In the genomic region with DNA sequence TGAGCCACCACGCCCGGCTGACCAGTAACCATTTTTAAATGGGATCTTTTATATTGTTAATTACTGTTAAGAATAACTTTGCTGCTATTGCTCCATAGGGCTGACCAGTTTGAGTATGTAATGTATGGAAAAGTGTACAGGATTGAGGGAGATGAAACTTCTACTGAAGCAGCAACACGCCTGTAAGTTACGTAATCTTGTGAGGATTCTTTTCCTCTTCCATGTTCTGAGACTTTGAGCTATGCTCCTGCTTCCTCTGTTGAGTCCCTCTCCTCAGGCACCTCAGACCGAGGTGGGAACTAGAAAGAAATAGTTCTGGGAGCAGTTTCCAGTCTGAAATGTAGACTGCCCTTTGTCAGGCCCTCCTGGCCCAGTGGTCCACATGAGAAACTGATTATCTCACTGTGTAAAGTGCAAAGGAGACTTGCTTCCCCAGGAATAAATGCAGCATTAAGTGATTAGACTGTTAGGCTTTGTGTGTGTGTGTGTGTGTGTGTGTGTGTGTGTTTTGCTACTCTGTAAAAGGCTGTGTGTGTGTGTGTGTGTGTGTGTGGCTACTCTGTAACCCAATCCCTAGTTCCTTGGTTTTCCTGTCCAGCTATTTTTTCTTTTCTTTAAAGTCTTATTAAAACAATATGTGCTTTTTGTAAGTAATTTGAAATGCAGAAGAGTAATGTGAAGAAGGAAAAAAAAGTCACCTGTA, we compare ENCODE assay signal across 18 cellular contexts. TPM values are rescaled to one million over a fixed set of nuclear protein-coding genes. Genes with fewer than 3 reads are reported as not detected.
A peak's percentile ranks its signal among the peaks of the same experiment; 100 is the strongest.
DNase-seq lines count a peak whose midpoint lies in the region; ATAC-seq and TF ChIP-seq lines count a peak whose summit lies in the region.
"Had no signal": no experiment of that assay in that cellular context is flagged by ENCODE, and none has a peak within 500 bp of the region (broad histone marks: within the 10 kb centered on the region; RNA-seq: fewer than 3 reads in every experiment).

No MANE protein-coding gene starts in this region.

- H2AFZ ChIP-seq in IMR-90 (replicated peaks; ENCODE audit: low read length, poor library complexity): peak overlapping the region; percentile 8

- no peak for TF ChIP-seq POLR2A in IMR-90 (IDR thresholded peaks at IDR 0.05; ENCODE audit: low read depth, low read length)
- no peak for TF ChIP-seq POLR2A in gastrocnemius medialis (IDR thresholded peaks at IDR 0.05)

- no peak overlapping the region for H2BK120ac ChIP-seq in IMR-90 (ENCODE audit: low read depth, low read length)

- no peaks in the 10 kb centered on the region for H3K27me3 ChIP-seq in CD4-positive, CD25-positive, alpha-beta regulatory T cell (ENCODE audit: control insufficient read depth, insufficient read depth, low read length)
- H3K27me3 ChIP-seq in IMR-90 (ENCODE audit: control insufficient read depth, insufficient read depth, low read length) (no peaks in the 10 kb centered on the region), gastrocnemius medialis (no peaks in the 10 kb centered on the region)

- CTCF ChIA-PET in IMR-90 (lab: Yijun Ruan, JAX): no interaction called here

- intact Hi-C loops in IMR-90 (cut with micrococcal nuclease) (no loop called here), gastrocnemius medialis (cut with DNase I; ENCODE audit: low total_unique reads) (loop anchor here (10.0 kb wide), 1 partner anchor 408 kb away; no protein-coding TSS in a partner anchor), natural killer cell (cut with micrococcal nuclease) (no loop called here)

- H3K9me1 ChIP-seq in IMR-90 (ENCODE audit: insufficient read depth, low read length): no peaks in the 10 kb centered on the region

- H3K9me3 Mint-ChIP-seq in CD4-positive, CD25-positive, alpha-beta regulatory T cell: no peaks in the 10 kb centered on the region
- H3K9me3 Mint-ChIP-seq in brain (peaks cover 0 to 9% (median 3%) of the 10 kb centered on the region in 5 experiments), natural killer cell (no peaks in the 10 kb centered on the region)
- H3K9me3 Mint-ChIP-seq: CD8-positive, alpha-beta T cell had no signal

- ATAC-seq in CD4-positive, CD25-positive, alpha-beta regulatory T cell (ENCODE audit: low read depth in 2 of 2): no peak
- ATAC-seq in IMR-90 (ENCODE audit: low read depth): no peak
- ATAC-seq in gastrocnemius medialis: no peak
- no peak for ATAC-seq in natural killer cell
- ATAC-seq: CD8-positive, alpha-beta T cell; left lobe of liver had no signal

- H3K27me3 Mint-ChIP-seq in CD4-positive, CD25-positive, alpha-beta regulatory T cell: peaks cover 6% of the 10 kb centered on the region
- peaks cover 4% of the 10 kb centered on the region for H3K27me3 Mint-ChIP-seq in brain
- H3K27me3 Mint-ChIP-seq in natural killer cell (ENCODE audit: low read depth in 2 of 2): no peaks in the 10 kb centered on the region

- H4K8ac ChIP-seq in IMR-90 (ENCODE audit: low read depth in 2 of 2, low read length in 2 of 2): no peak overlapping the region

- H3K36me3 ChIP-seq in CD4-positive, CD25-positive, alpha-beta regulatory T cell (ENCODE audit: control insufficient read depth, insufficient read depth, low read length): peaks cover 22% of the 10 kb centered on the region
- H3K36me3 ChIP-seq in IMR-90 (ENCODE audit: control insufficient read depth, insufficient read depth, low read length): peaks cover 17% of the 10 kb centered on the region
- peaks cover 0 to 35% of the 10 kb centered on the region in 2 donors for H3K36me3 ChIP-seq in gastrocnemius medialis

- no peak overlapping the region for H4K5ac ChIP-seq in IMR-90 (ENCODE audit: low read depth, low read length)

- H3K27ac ChIP-seq in CD4-positive, CD25-positive, alpha-beta regulatory T cell (ENCODE audit: insufficient read depth, low read length, poor library complexity, severe bottlenecking): no peak overlapping the region
- H3K27ac ChIP-seq in IMR-90 (ENCODE audit: insufficient read depth, low read length) (no peak overlapping the region), gastrocnemius medialis (no peak overlapping the region)

- H3K4me1 ChIP-seq in CD4-positive, CD25-positive, alpha-beta regulatory T cell (ENCODE audit: control insufficient read depth, insufficient read depth, low read length, poor library complexity, severe bottlenecking): peaks cover 22% of the 10 kb centered on the region
- H3K4me1 ChIP-seq in IMR-90 (ENCODE audit: control insufficient read depth, insufficient read depth, low read length) (peaks cover 6% of the 10 kb centered on the region; the same call in 1 of the 2 replicates), gastrocnemius medialis (peaks cover 19 to 23% of the 10 kb centered on the region in 2 donors)

- dilution Hi-C loops in IMR-90 (cut with HindIII; ENCODE audit: low sequenced_read_pairs, unreplicated experiment): loop anchor here (25.0 kb wide), 1 partner anchor 171 kb away; no protein-coding TSS in a partner anchor

- H2BK20ac ChIP-seq in IMR-90 (ENCODE audit: low read depth, low read length): no peak overlapping the region

- H3K18ac ChIP-seq in IMR-90 (ENCODE audit: low read depth, low read length): no peak overlapping the region

- peak overlapping the region in 2 of 4 donors; percentile 64 to 73 for H3K4me3 Mint-ChIP-seq in CD4-positive, CD25-positive, alpha-beta regulatory T cell
- H3K4me3 Mint-ChIP-seq in brain (peak overlapping the region in 4 of 5 experiments; percentile 15 to 78 (median 45)), natural killer cell (no peak overlapping the region)
- H3K4me3 Mint-ChIP-seq: CD8-positive, alpha-beta T cell had no signal

- H3K4ac ChIP-seq in IMR-90 (ENCODE audit: low read depth, low read length): no peak overlapping the region

- no peak overlapping the region for H2AK5ac ChIP-seq in IMR-90 (ENCODE audit: low read depth, low read length)

- WGBS in IMR-90 (ENCODE audit: extremely low coverage in 2 of 2, insufficient read length in 1 of 2), 2 experiments: no CpG with 5 or more reads among the region's 5 CpGs

- H2BK15ac ChIP-seq in IMR-90 (ENCODE audit: low read depth, low read length): no peak overlapping the region

- no peak overlapping the region for H2BK5ac ChIP-seq in IMR-90 (ENCODE audit: low read depth, low read length, poor library complexity, severe bottlenecking)

- peaks cover 16% of the 10 kb centered on the region; the same call in 1 of the 2 replicates for H4K20me1 ChIP-seq in IMR-90 (ENCODE audit: insufficient read depth, low read length)

- no peak overlapping the region for H3K9ac ChIP-seq in IMR-90 (ENCODE audit: low read depth, low read length)

- H3K9me3 ChIP-seq in CD4-positive, CD25-positive, alpha-beta regulatory T cell (ENCODE audit: control insufficient read depth in 2 of 2, low read length in 2 of 2): no peaks in the 10 kb centered on the region
- H3K9me3 ChIP-seq in IMR-90 (ENCODE audit: control insufficient read depth, insufficient read depth, low read length) (no peaks in the 10 kb centered on the region), gastrocnemius medialis (no peaks in the 10 kb centered on the region)

- no peak overlapping the region; the same call in 1 of the 2 replicates for H3K23ac ChIP-seq in IMR-90 (ENCODE audit: low read depth, low read length)

- no peak overlapping the region for H4K91ac ChIP-seq in IMR-90 (ENCODE audit: insufficient read depth, low read depth, low read length)

- TF ChIP-seq CTCF in IMR-90 (conservative IDR thresholded peaks at IDR 0.05; ENCODE audit: low read depth, low read length): no peak
- no peak for TF ChIP-seq CTCF in brain (conservative IDR thresholded peaks at IDR 0.05)
- TF ChIP-seq CTCF in gastrocnemius medialis (IDR thresholded peaks at IDR 0.05 in 4 of 5, conservative IDR thresholded peaks at IDR 0.05 in 1 of 5): no peak
- TF ChIP-seq CTCF in natural killer cell (IDR thresholded peaks at IDR 0.05): no peak

- H3K14ac ChIP-seq in IMR-90 (replicated peaks; ENCODE audit: low read depth, low read length): no peak overlapping the region

- peaks cover 2 to 37% of the 10 kb centered on the region in 2 experiments for H3K79me1 ChIP-seq in IMR-90 (ENCODE audit: low read depth in 1 of 2, low read length in 2 of 2)

- H3K4me1 Mint-ChIP-seq in CD4-positive, CD25-positive, alpha-beta regulatory T cell: peaks cover 8 to 40% (median 32%) of the 10 kb centered on the region in 4 donors
- peaks cover 51% of the 10 kb centered on the region for H3K4me1 Mint-ChIP-seq in brain
- H3K4me1 Mint-ChIP-seq in natural killer cell: peaks cover 19 to 33% of the 10 kb centered on the region in 2 donors

- no TSS peak for BruUV-seq in IMR-90 (replicated peaks; lab: Mats Ljungman, UMichigan)

- H3K27ac Mint-ChIP-seq in CD4-positive, CD25-positive, alpha-beta regulatory T cell: peak overlapping the region in 2 of 3 donors; percentile 4 to 62
- H3K27ac Mint-ChIP-seq in brain: peak overlapping the region in 4 of 5 experiments; percentile 76 to 93 (median 86)
- H3K27ac Mint-ChIP-seq in natural killer cell: no peak overlapping the region
- H3K27ac Mint-ChIP-seq: CD8-positive, alpha-beta T cell had no signal

- TF ChIP-seq RAD21 in IMR-90 (IDR thresholded peaks at IDR 0.05; ENCODE audit: low read length): no peak

- DNase-seq in CD4-positive, CD25-positive, alpha-beta regulatory T cell: no peak
- DNase-seq in IMR-90 (peak; percentile 71), myocyte (ENCODE audit: low read depth) (peak; percentile 45), iPS-NIHi11 (ENCODE audit: low spot score) (no peak), gastrocnemius medialis (no peak), NCI-H82 treated with DMSO at 0.1 percent for 48 hours (lab: John Stamatoyannopoulos, UW; ENCODE audit: unreplicated experiment) (no peak), natural killer cell (no peak)
- DNase-seq: activated naive CD4-positive, alpha-beta T cell treated with Interleukin-2 at 50 U/mL for 16 hours; CD8-positive, alpha-beta T cell; central memory CD4-positive, alpha-beta T cell; hypothalamus; NCI-H1048; NCI-H2227 treated with DMSO at 0.1 percent for 48 hours; retina; stimulated activated CD8-positive, alpha-beta memory T cell treated with anti-CD3 and anti-CD28 coated beads, Interleukin-4, amount 100 ng/mL, for 48 hours; trophoblast cell had no signal

- no peak overlapping the region for H3K4me3 ChIP-seq in CD4-positive, CD25-positive, alpha-beta regulatory T cell (ENCODE audit: low read depth, low read length)
- H3K4me3 ChIP-seq in IMR-90 (ENCODE audit: insufficient read depth, low read depth, low read length) (no peak overlapping the region), gastrocnemius medialis (no peak overlapping the region)

- H3K4me2 ChIP-seq in IMR-90 (ENCODE audit: low read depth, low read length): no peak overlapping the region

- no peak overlapping the region for H2AK9ac ChIP-seq in IMR-90 (replicated peaks; ENCODE audit: low read depth, low read length, poor library complexity)

- H3K56ac ChIP-seq in IMR-90 (ENCODE audit: extremely low read depth, insufficient read depth, low read length): no peak overlapping the region

- H3K36me3 Mint-ChIP-seq in CD4-positive, CD25-positive, alpha-beta regulatory T cell: peaks cover 29% of the 10 kb centered on the region
- H3K36me3 Mint-ChIP-seq in brain (peaks cover 49% of the 10 kb centered on the region), natural killer cell (no peaks in the 10 kb centered on the region)

- POLR2A ChIA-PET in IMR-90 (lab: Charles Lee; ENCODE audit: unreplicated experiment): no interaction called here

- in situ Hi-C loops in IMR-90 (cut with MboI; ENCODE audit: low sequenced_read_pairs): no loop called here
- in situ Hi-C loops in gastrocnemius medialis (cut with MboI; ENCODE audit: low sequenced_read_pairs in 4 of 4): loop anchor here in 3 of 4 donors (25.0 kb wide), 3 partner anchors 396 to 446 kb away; a partner anchor contains a TSS

RNA-seq across cellular contexts. Expression of a gene that starts 5.3 kb away (rescaled TPM):
- 39.4 TPM for total RNA-seq in CD4-positive, CD25-positive, alpha-beta regulatory T cell
- polyA plus RNA-seq in CD4-positive, CD25-positive, alpha-beta regulatory T cell: 10 to 100 TPM; 56.8 to 64.9 (median 60.3) TPM
- total RNA-seq in IMR-90 (2012; rRNA removed) (47.7 and 132 TPM in 2 replicates), myocyte (77.1 and 87.4 TPM in 2 replicates), gastrocnemius medialis (10 to 100 TPM; 45.5 to 87.7 (median 53.0) TPM), natural killer cell (10 to 100 TPM; 33.0 to 49.8 (median 41.1) TPM)
- polyA plus RNA-seq in IMR-90 (2012; rRNA removed) (103 and 130 TPM in 2 replicates), brain (ENCODE audit: insufficient read depth, low read depth, low replicate concordance) (90.7 TPM)
- polyA plus RNA-seq in IMR-90 (2012; cell fraction: cytosol; rRNA removed): 60.8 and 128 TPM in 2 replicates
- 131 and 372 TPM in 2 replicates for polyA plus RNA-seq in IMR-90 (2012; cell fraction: nucleus; rRNA removed; ENCODE audit: low replicate concordance)
- polyA plus RNA-seq in myocyte (2012): 74.5 TPM

RNA-seq across cellular contexts. Expression of a gene that starts 5.4 kb away (rescaled TPM):
- 4.7 TPM for total RNA-seq in CD4-positive, CD25-positive, alpha-beta regulatory T cell
- under 1 TPM in 3 of 4 donors, not detected in 1; 0.30 to 0.59 (median 0.54) TPM for polyA plus RNA-seq in CD4-positive, CD25-positive, alpha-beta regulatory T cell
- 1.9 and 2.9 TPM in 2 replicates for total RNA-seq in IMR-90 (2012; rRNA removed)
- polyA plus RNA-seq in IMR-90 (2012; rRNA removed): 5.7 and 5.8 TPM in 2 replicates
- polyA plus RNA-seq in IMR-90 (2012; cell fraction: cytosol; rRNA removed): 2.4 and 3.5 TPM in 2 replicates
- polyA plus RNA-seq in IMR-90 (2012; cell fraction: nucleus; rRNA removed; ENCODE audit: low replicate concordance): 20.0 and 46.7 TPM in 2 replicates
- 2.6 TPM for polyA plus RNA-seq in brain (ENCODE audit: insufficient read depth, low read depth, low replicate concordance)
- total RNA-seq in myocyte: 1.8 and 3.4 TPM in 2 replicates
- 2.9 TPM for polyA plus RNA-seq in myocyte (2012)
- 1 to 10 TPM in 2 of 4 donors, under 1 TPM in 2; 0.62 to 1.2 (median 0.92) TPM for total RNA-seq in gastrocnemius medialis
- 1 to 10 TPM; 7.8 to 8.2 (median 8.1) TPM for total RNA-seq in natural killer cell

RNA-seq across cellular contexts. Expression of a gene that starts 11.2 kb away (rescaled TPM):
- not detected for total RNA-seq in CD4-positive, CD25-positive, alpha-beta regulatory T cell
- not detected for polyA plus RNA-seq in CD4-positive, CD25-positive, alpha-beta regulatory T cell
- total RNA-seq in IMR-90 (2012; rRNA removed): not detected in 2 replicates
- not detected in 2 replicates for polyA plus RNA-seq in IMR-90 (2012; rRNA removed)
- not detected in 2 replicates for polyA plus RNA-seq in IMR-90 (2012; cell fraction: cytosol; rRNA removed)
- 0.08 TPM in 1 of 2 replicates, not detected in the other for polyA plus RNA-seq in IMR-90 (2012; cell fraction: nucleus; rRNA removed; ENCODE audit: low replicate concordance)
- 0.22 TPM for polyA plus RNA-seq in brain (ENCODE audit: insufficient read depth, low read depth, low replicate concordance)
- 0.16 TPM in 1 of 2 replicates, not detected in the other for total RNA-seq in myocyte
- polyA plus RNA-seq in myocyte (2012): 0.72 TPM
- total RNA-seq in gastrocnemius medialis: 1 to 10 TPM in 1 of 4 donors, under 1 TPM in 2, not detected in 1; 0.36 to 2.5 (median 0.69) TPM
- total RNA-seq in natural killer cell: not detected
- total RNA-seq: CD8-positive, alpha-beta T cell had no signal

RNA-seq across cellular contexts. Expression of a gene that starts 13.1 kb away (rescaled TPM):
- not detected for total RNA-seq in CD4-positive, CD25-positive, alpha-beta regulatory T cell
- not detected for polyA plus RNA-seq in CD4-positive, CD25-positive, alpha-beta regulatory T cell
- total RNA-seq in IMR-90 (2012; rRNA removed) (under 0.01 TPM in 1 of 2 replicates, not detected in the other), myocyte (8.4 and 18.8 TPM in 2 replicates), gastrocnemius medialis (1 to 10 TPM; 2.6 to 5.7 (median 3.4) TPM), natural killer cell (under 1 TPM in 1 of 3 donors, not detected in 2; 0.78 TPM)
- polyA plus RNA-seq in IMR-90 (2012; rRNA removed) (0.09 TPM in 2 replicates), brain (ENCODE audit: insufficient read depth, low read depth, low replicate concordance) (3.9 TPM)
- polyA plus RNA-seq in IMR-90 (2012; cell fraction: cytosol; rRNA removed): 0.03 and 0.10 TPM in 2 replicates
- 0.29 and 0.88 TPM in 2 replicates for polyA plus RNA-seq in IMR-90 (2012; cell fraction: nucleus; rRNA removed; ENCODE audit: low replicate concordance)
- polyA plus RNA-seq in myocyte (2012): 15.9 TPM
- total RNA-seq: CD8-positive, alpha-beta T cell had no signal

RNA-seq across cellular contexts. Expression of a gene that starts 29.4 kb away (rescaled TPM):
- 13.8 TPM for total RNA-seq in CD4-positive, CD25-positive, alpha-beta regulatory T cell
- polyA plus RNA-seq in CD4-positive, CD25-positive, alpha-beta regulatory T cell: 1 to 10 TPM; 2.0 to 4.3 (median 2.3) TPM
- total RNA-seq in IMR-90 (2012; rRNA removed): 9.7 and 10.8 TPM in 2 replicates
- 16.5 and 19.5 TPM in 2 replicates for polyA plus RNA-seq in IMR-90 (2012; rRNA removed)
- polyA plus RNA-seq in IMR-90 (2012; cell fraction: cytosol; rRNA removed): 28.8 and 38.6 TPM in 2 replicates
- polyA plus RNA-seq in IMR-90 (2012; cell fraction: nucleus; rRNA removed; ENCODE audit: low replicate concordance): 32.2 and 40.8 TPM in 2 replicates
- 71.5 TPM for polyA plus RNA-seq in brain (ENCODE audit: insufficient read depth, low read depth, low replicate concordance)
- total RNA-seq in myocyte: 14.2 and 15.5 TPM in 2 replicates
- 7.6 TPM for polyA plus RNA-seq in myocyte (2012)
- total RNA-seq in gastrocnemius medialis: 10 to 100 TPM; 14.7 to 27.1 (median 18.8) TPM
- total RNA-seq in natural killer cell: 1 to 10 TPM; 6.9 to 8.8 (median 8.5) TPM

Comparison
In these comparisons a context has a peak if more than half of its experiments do, and no peak if none do; other contexts are left out.
1. DNase-seq: peak in IMR-90 (single experiment) and myocyte (single experiment); none in CD4-positive, CD25-positive, alpha-beta regulatory T cell (0 of 3), iPS-NIHi11 (single experiment), gastrocnemius medialis (0 of 2), NCI-H82 treated with DMSO at 0.1 percent for 48 hours (single experiment) and natural killer cell (single experiment).
2. H3K27ac Mint-ChIP-seq: peak in CD4-positive, CD25-positive, alpha-beta regulatory T cell (2 of 3) and brain (4 of 5); none in natural killer cell (0 of 2).